ENCODE assay signal across 13 cellular contexts in genomic region chr3:18440053-18440768, GRCh38. TPM values are rescaled to one million over a fixed set of nuclear protein-coding genes. Genes with fewer than 3 reads are reported as not detected.
DNase-seq lines count a peak whose midpoint lies in the region; ATAC-seq, FAIRE-seq and TF ChIP-seq lines count a peak whose summit lies in the region.
"Had no signal": no experiment of that assay in that cellular context is flagged by ENCODE, and none has a peak within 500 bp of the region (broad histone marks: within the 10 kb centered on the region; RNA-seq: fewer than 3 reads in every experiment).

No MANE protein-coding gene starts in this region.

- H3K9me3 ChIP-seq in CD4-positive, alpha-beta T cell (ENCODE audit: control insufficient read depth, low read length) = no peaks in the 10 kb centered on the region
- no peaks in the 10 kb centered on the region for H3K9me3 ChIP-seq in T-helper 17 cell (ENCODE audit: control insufficient read depth, low read length, poor library complexity, severe bottlenecking)
- H3K9me3 ChIP-seq: breast epithelium, esophagus squamous epithelium, SJSA1 had no signal

- no peaks in the 10 kb centered on the region for H3K27me3 Mint-ChIP-seq in CD4-positive, alpha-beta T cell
- H3K27me3 Mint-ChIP-seq in T-helper 17 cell = no peaks in the 10 kb centered on the region

- TF ChIP-seq CTCF in CD4-positive, alpha-beta T cell (IDR thresholded peaks at IDR 0.05) = no peak

- peak overlapping the region; percentile 76 for H3K27ac ChIP-seq in CD4-positive, alpha-beta T cell (ENCODE audit: low read depth, low read length)
- H3K27ac ChIP-seq: breast epithelium, esophagus squamous epithelium, SJSA1 had no signal

- DNase-seq in CD4-positive, alpha-beta T cell = no peak
- DNase-seq in H54 (ENCODE audit: insufficient read length, low spot score) (no peak), T-helper 17 cell (no peak), inferior parietal cortex (ENCODE audit: extremely low spot score) (peak; percentile 1), cerebellar cortex (ENCODE audit: low spot score) (no peak)
- DNase-seq: activated CD4-positive, alpha-beta T cell treated with anti-CD3 and anti-CD28 coated beads, Interleukin-2, amount 50 U/mL, for 4 hours; esophagus squamous epithelium; NCI-H187; retina had no signal

- H3K4me3 Mint-ChIP-seq in CD4-positive, alpha-beta T cell = peak overlapping the region; percentile 86
- H3K4me3 Mint-ChIP-seq in T-helper 17 cell = peak overlapping the region; percentile 82

- intact Hi-C loops in CD4-positive, alpha-beta T cell (cut with DNase I, micrococcal nuclease) = loop anchor here (5.0 kb wide), 2 partner anchors 33 to 43 kb away; no protein-coding TSS in a partner anchor

- peaks cover 61% of the 10 kb centered on the region for H3K4me1 Mint-ChIP-seq in CD4-positive, alpha-beta T cell (ENCODE audit: low read depth)
- peaks cover 31% of the 10 kb centered on the region for H3K4me1 Mint-ChIP-seq in T-helper 17 cell

- H3K9me3 Mint-ChIP-seq in CD4-positive, alpha-beta T cell = no peaks in the 10 kb centered on the region

- CTCF ChIA-PET in CD4-positive, alpha-beta T cell (lab: Charles Lee) = no interaction called here

- no peaks in the 10 kb centered on the region for H3K27me3 ChIP-seq in CD4-positive, alpha-beta T cell (ENCODE audit: control insufficient read depth, insufficient read depth, low read length)

- TF ChIP-seq POLR2A in H54 (IDR thresholded peaks at IDR 0.05; ENCODE audit: low read depth, low read length) = no peak

- peaks cover 47% of the 10 kb centered on the region for H3K36me3 Mint-ChIP-seq in CD4-positive, alpha-beta T cell (ENCODE audit: low read depth)
- H3K36me3 Mint-ChIP-seq in T-helper 17 cell (ENCODE audit: low read depth) = peaks cover 2% of the 10 kb centered on the region

- ATAC-seq in CD4-positive, alpha-beta T cell (ENCODE audit: poor library complexity) = no peak
- ATAC-seq in T-helper 17 cell (no peak), GM18520 (IDR thresholded peaks at IDR 0.05; ENCODE audit: unreplicated experiment) (no peak), HG02938 (IDR thresholded peaks at IDR 0.05; ENCODE audit: unreplicated experiment) (no peak)

- POLR2A ChIA-PET in CD4-positive, alpha-beta T cell (lab: Charles Lee) = interaction anchor here (8.4 to 10.4 kb wide), 2 partner anchors 9 to 21 kb away, joined by 98 to 152 read pairs; partner anchors contain the start of gene SATB1

- H3K27ac Mint-ChIP-seq in CD4-positive, alpha-beta T cell = peak overlapping the region; percentile 88
- peak overlapping the region; percentile 93 for H3K27ac Mint-ChIP-seq in T-helper 17 cell

- peak; percentile 20 for FAIRE-seq in H54 (lab: Jason Lieb, UNC)

RNA-seq across cellular contexts. Expression of gene SATB1, which starts 15.1 kb away (rescaled TPM):
- 100 to 1,000 TPM; 390 to 393 TPM for total RNA-seq in CD4-positive, alpha-beta T cell
- total RNA-seq in T-helper 17 cell = 100 to 1,000 TPM; 208 TPM
